Comparison of ENCODE assay signal across 9 cellular contexts in the genomic region with DNA sequence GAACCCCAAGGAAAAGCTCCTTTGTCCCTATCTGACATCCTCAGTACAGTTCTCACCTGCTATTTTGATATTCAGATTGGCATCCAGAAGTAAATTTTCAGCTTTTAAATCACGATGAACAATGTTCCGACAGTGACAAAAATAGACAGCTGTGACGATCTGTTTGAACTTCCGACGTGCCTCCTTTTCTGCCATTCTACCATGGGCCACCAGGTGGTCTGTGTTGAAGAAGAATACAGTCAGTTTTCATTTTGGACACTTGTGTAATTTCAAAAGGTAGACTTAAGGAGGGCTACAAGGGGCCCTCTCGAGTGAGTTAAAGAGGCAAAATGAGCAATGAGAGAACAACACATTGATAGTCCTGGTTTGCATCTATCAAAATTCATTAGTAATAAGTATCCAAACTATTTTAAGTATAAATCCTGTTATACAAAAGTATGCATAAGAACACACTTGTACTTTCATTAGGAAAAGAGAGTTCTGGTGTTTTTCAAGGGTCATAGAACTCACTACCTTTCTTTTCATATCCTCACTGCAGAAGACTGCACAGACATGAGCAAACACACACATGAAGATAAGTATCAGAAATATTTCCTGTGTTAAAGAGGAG.
DNase-seq lines count a peak whose midpoint lies in the region; ATAC-seq, FAIRE-seq and TF ChIP-seq lines count a peak whose summit lies in the region.
"Had no signal": no experiment of that assay in that cellular context is flagged by ENCODE, and none has a peak within 500 bp of the region (broad histone marks: within the 10 kb centered on the region; RNA-seq: fewer than 3 reads in every experiment).

No MANE protein-coding gene starts in this region.

- no peak for TF ChIP-seq POLR2A in H1 (IDR thresholded peaks at IDR 0.05; ENCODE audit: control extremely low read depth in 1 of 2, low read depth in 2 of 2, low read length in 2 of 2)

- H2AFZ ChIP-seq in H1 (ENCODE audit: low read length) = no peak overlapping the region

- no peak overlapping the region for H4K8ac ChIP-seq in H1 (ENCODE audit: extremely low read depth, insufficient read depth, low read length)

- peaks cover 1 to 7% (median 5%) of the 10 kb centered on the region in 4 experiments; a peak in 4 of 7 replicates for H3K4me1 ChIP-seq in H1 (replicated peaks in 1 of 4; ENCODE audit: control insufficient read depth in 3 of 4, insufficient read depth in 4 of 4, low read length in 3 of 4)

- no peak overlapping the region for H2BK20ac ChIP-seq in H1 (ENCODE audit: low read length)

- H4K91ac ChIP-seq in H1 (replicated peaks; ENCODE audit: insufficient read length, low read length) = no peak overlapping the region

- no peak overlapping the region for H3K27ac ChIP-seq in H1 (ENCODE audit: low read depth, low read length)

- no peaks in the 10 kb centered on the region for H3K79me1 ChIP-seq in H1 (ENCODE audit: low read depth, low read length)

- H3K23me2 ChIP-seq in H1 (ENCODE audit: low read depth, low read length) = no peaks in the 10 kb centered on the region; the same call in 1 of the 2 replicates

- no peak overlapping the region for H3K23ac ChIP-seq in H1 (ENCODE audit: insufficient read length)

- H4K5ac ChIP-seq in H1 (ENCODE audit: insufficient read length, low read depth, low read length) = no peak overlapping the region

- FAIRE-seq in H1 (lab: Jason Lieb, UNC) = no peak
- FAIRE-seq: A204.1 had no signal

- peak; percentile 24 for DNase-seq in DMS 273 (lab: John Stamatoyannopoulos, UW; ENCODE audit: unreplicated experiment)
- DNase-seq in DMS 273 treated with DMSO at 0.1 percent for 48 hours (lab: John Stamatoyannopoulos, UW) = no peak
- DNase-seq in T-helper 9 cell = peak; percentile 17
- no peak for DNase-seq in H1 (ENCODE audit: low read depth in 1 of 2, low spot score in 2 of 2)
- peak; percentile 7 to 23 for DNase-seq in stimulated activated CD8-positive, alpha-beta memory T cell treated with anti-CD3 and anti-CD28 coated beads, Interleukin-2, amount 100 ng/mL, for 48 hours (ENCODE audit: low read depth in 2 of 2)
- DNase-seq in GM03348 (ENCODE audit: low spot score) = no peak
- DNase-seq in GM10248 (ENCODE audit: extremely low spot score) = no peak

- no peak overlapping the region for H2AK5ac ChIP-seq in H1 (ENCODE audit: low read depth, low read length)

- CTCF ChIA-PET in H1 (lab: Charles Lee; ENCODE audit: partially characterized antibody) = interaction anchor here (0.9 to 1.4 kb wide), 5 partner anchors 10 to 123 kb away, joined by 3 to 4 read pairs (median 3); no protein-coding TSS in a partner anchor
- CTCF ChIA-PET in GM10248 (lab: Yijun Ruan, JAX) = interaction anchor here (0.6 to 2.9 kb wide), 10 partner anchors 10 to 178 kb away, joined by 3 to 11 read pairs (median 4); a partner anchor contains a TSS

- H3K14ac ChIP-seq in H1 (ENCODE audit: insufficient read length) = no peak overlapping the region

- H3K79me2 ChIP-seq in H1 (ENCODE audit: control insufficient read depth in 1 of 2, insufficient read depth in 2 of 2, low read length in 2 of 2) = no peaks in the 10 kb centered on the region

- H2BK5ac ChIP-seq in H1 (ENCODE audit: low read depth, low read length) = no peak overlapping the region

- no peak overlapping the region for H3K4ac ChIP-seq in H1 (replicated peaks; ENCODE audit: insufficient read length, low read depth, low read length)

- no peak overlapping the region for H2BK12ac ChIP-seq in H1 (ENCODE audit: low read depth, low read length)

- no peak overlapping the region for H2BK120ac ChIP-seq in H1 (replicated peaks; ENCODE audit: low read depth, low read length)

- peaks cover 0 to 2% of the 10 kb centered on the region in 2 experiments for H4K20me1 ChIP-seq in H1 (replicated peaks in 1 of 2; ENCODE audit: control insufficient read depth in 1 of 2, insufficient read depth in 2 of 2, low read length in 2 of 2)

- no peak overlapping the region for H3K18ac ChIP-seq in H1 (ENCODE audit: extremely low read depth, low read length)

- no peak; a peak in 1 of 4 replicates for TF ChIP-seq RAD21 in H1 (IDR thresholded peaks at IDR 0.05 in 1 of 2, conservative IDR thresholded peaks at IDR 0.05 in 1 of 2; ENCODE audit: low read depth in 2 of 2, low read length in 2 of 2)

- H3K9ac ChIP-seq in H1 (replicated peaks in 1 of 4; ENCODE audit: extremely low read depth in 1 of 4, low read depth in 3 of 4, low read length in 3 of 4) = no peak overlapping the region

- peaks cover 0 to 6% (median 0%) of the 10 kb centered on the region in 4 experiments; a peak in 1 of 8 replicates for H3K36me3 ChIP-seq in H1 (ENCODE audit: control insufficient read depth in 2 of 4, insufficient read depth in 4 of 4, low read length in 3 of 4)

- no peak overlapping the region for H2BK15ac ChIP-seq in H1 (ENCODE audit: low read length)

- no peak for ATAC-seq in HG03095 (IDR thresholded peaks at IDR 0.05; ENCODE audit: unreplicated experiment)

- no peak for TF ChIP-seq EP300 in H1 (IDR thresholded peaks at IDR 0.05; ENCODE audit: borderline replicate concordance in 1 of 2, low read depth in 2 of 2, low read length in 2 of 2)

- peak; percentile 2 to 28 (median 8); a peak in 3 of 4 replicates for TF ChIP-seq CTCF in H1 (IDR thresholded peaks at IDR 0.05; ENCODE audit: control extremely low read depth in 1 of 3, insufficient read depth in 1 of 3, low read depth in 1 of 3, low read length in 3 of 3)
- no peak for TF ChIP-seq CTCF in GM10248 (IDR thresholded peaks at IDR 0.05; ENCODE audit: control extremely low read depth, extremely low read depth, low read depth, missing control alignments)

- POLR2A ChIA-PET in H1 (lab: Charles Lee; ENCODE audit: partially characterized antibody) = no interaction called here
- POLR2A ChIA-PET in GM10248 (lab: Yijun Ruan, JAX) = no interaction called here

- 93% methylated on average over 6 of the region's 6 CpGs; no CpG with 5 or more reads in 1 of the 2 experiments for WGBS in H1 (ENCODE audit: extremely low coverage in 1 of 2, insufficient coverage in 1 of 2, insufficient read length in 1 of 2, insufficient replicate concordance in 2 of 2, low coverage in 1 of 2, low lambda C conversion rate in 2 of 2, missing lambda C conversion rate in 1 of 2), 2 experiments

- H3K27me3 ChIP-seq in H1 (replicated peaks in 1 of 4; ENCODE audit: control insufficient read depth in 3 of 4, extremely low read depth in 1 of 4, insufficient read depth in 3 of 4, low read length in 3 of 4) = no peaks in the 10 kb centered on the region

- no peak overlapping the region for H3K56ac ChIP-seq in H1 (replicated peaks; ENCODE audit: insufficient read length, low read depth, low read length)

- no peaks in the 10 kb centered on the region for H3K9me3 ChIP-seq in H1 (ENCODE audit: insufficient read depth in 2 of 2, low read depth in 1 of 2, low read length in 1 of 2)

- no peak overlapping the region for H3K4me2 ChIP-seq in H1 (ENCODE audit: insufficient read depth in 1 of 2, low read depth in 2 of 2, low read length in 2 of 2)

- no peak overlapping the region for H3K4me3 ChIP-seq in H1 (ENCODE audit: extremely low read depth in 1 of 4, insufficient read depth in 2 of 4, low read depth in 3 of 4, low read length in 4 of 4)

TF ChIP-seq in H1, 55 proteins besides CTCF, POLR2A, EP300 and RAD21:
- TF ChIP-seq, protein P1, sequence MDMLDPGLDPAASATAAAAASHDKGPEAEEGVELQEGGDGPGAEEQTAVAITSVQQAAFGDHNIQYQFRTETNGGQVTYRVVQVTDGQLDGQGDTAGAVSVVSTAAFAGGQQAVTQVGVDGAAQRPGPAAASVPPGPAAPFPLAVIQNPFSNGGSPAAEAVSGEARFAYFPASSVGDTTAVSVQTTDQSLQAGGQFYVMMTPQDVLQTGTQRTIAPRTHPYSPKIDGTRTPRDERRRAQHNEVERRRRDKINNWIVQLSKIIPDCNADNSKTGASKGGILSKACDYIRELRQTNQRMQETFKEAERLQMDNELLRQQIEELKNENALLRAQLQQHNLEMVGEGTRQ (IDR thresholded peaks at IDR 0.05; ENCODE audit: low read length) = no peak
- TF ChIP-seq SIX5 (IDR thresholded peaks at IDR 0.05; ENCODE audit: low read depth, low read length) = no peak
- no peak for TF ChIP-seq SP2 (IDR thresholded peaks at IDR 0.05; ENCODE audit: low read length)
- no peak for TF ChIP-seq CBX5 (IDR thresholded peaks at IDR 0.05; ENCODE audit: low read depth, low read length)
- TF ChIP-seq JUN (IDR thresholded peaks at IDR 0.05; ENCODE audit: low read depth, low read length) = no peak
- no peak for TF ChIP-seq CHD2 (IDR thresholded peaks at IDR 0.05; ENCODE audit: low read length)

Comparison
In these comparisons a context has a peak if more than half of its experiments do, and no peak if none do; other contexts are left out.
1. DNase-seq: peak in DMS 273 (single experiment), T-helper 9 cell (single experiment) and stimulated activated CD8-positive, alpha-beta memory T cell treated with anti-CD3 and anti-CD28 coated beads, Interleukin-2, amount 100 ng/mL, for 48 hours (2 of 2); none in DMS 273 treated with DMSO at 0.1 percent for 48 hours (single experiment), H1 (0 of 2), GM03348 (single experiment) and GM10248 (single experiment).